In genomic region chr13:31431722-31432137, GRCh38 we compare ENCODE assay signal across 8 cellular contexts.
DNase-seq lines count a peak whose midpoint lies in the region; ATAC-seq and TF ChIP-seq lines count a peak whose summit lies in the region.

No MANE protein-coding gene starts in this region.

- H3K4me1 ChIP-seq in CD8-positive, alpha-beta T cell (ENCODE audit: insufficient read depth, low read length), result no peaks in the 10 kb centered on the region
- no peaks in the 10 kb centered on the region for H3K4me1 ChIP-seq in transverse colon

- no peak overlapping the region for H3K4me3 Mint-ChIP-seq in CD8-positive, alpha-beta T cell
- H3K4me3 Mint-ChIP-seq in endothelial cell (ENCODE audit: unreplicated experiment) (no peak overlapping the region), naive B cell (no peak overlapping the region)

- H3K4me1 Mint-ChIP-seq in CD8-positive, alpha-beta T cell (ENCODE audit: low read depth), result no peaks in the 10 kb centered on the region
- H3K4me1 Mint-ChIP-seq in endothelial cell (ENCODE audit: unreplicated experiment) (no peaks in the 10 kb centered on the region), naive B cell (no peaks in the 10 kb centered on the region)

- H3K36me3 ChIP-seq in CD8-positive, alpha-beta T cell (ENCODE audit: insufficient read depth, low read length), result no peaks in the 10 kb centered on the region
- no peaks in the 10 kb centered on the region for H3K36me3 ChIP-seq in transverse colon

- POLR2A ChIA-PET in CD8-positive, alpha-beta T cell (lab: Charles Lee), result no interaction called here

- no peaks in the 10 kb centered on the region for H3K27me3 ChIP-seq in CD8-positive, alpha-beta T cell (ENCODE audit: insufficient read depth, low read length)
- H3K27me3 ChIP-seq in transverse colon, result no peaks in the 10 kb centered on the region

- H3K27me3 Mint-ChIP-seq in CD8-positive, alpha-beta T cell (ENCODE audit: low read depth), result peaks cover 19% of the 10 kb centered on the region
- H3K27me3 Mint-ChIP-seq in endothelial cell (ENCODE audit: unreplicated experiment), result no peaks in the 10 kb centered on the region
- peaks cover 1 to 16% (median 10%) of the 10 kb centered on the region in 3 donors for H3K27me3 Mint-ChIP-seq in naive B cell

- 27 to 53% methylated on average over 3 to 4 of the region's 4 CpGs for WGBS in transverse colon (ENCODE audit: low coverage in 1 of 2), 2 donors

- intact Hi-C loops in CD8-positive, alpha-beta T cell (cut with DNase I, micrococcal nuclease), result loop anchor here in 1 of 2 experiments (1.0 kb wide), 1 partner anchor 311 kb away; no protein-coding TSS in a partner anchor
- intact Hi-C loops in transverse colon (cut with DNase I; ENCODE audit: low total_unique reads), result loop anchor here (5.0 kb wide), 1 partner anchor 311 kb away; no protein-coding TSS in a partner anchor

- H3K9me3 Mint-ChIP-seq in CD8-positive, alpha-beta T cell, result no peaks in the 10 kb centered on the region
- H3K9me3 Mint-ChIP-seq in endothelial cell (ENCODE audit: unreplicated experiment) (no peaks in the 10 kb centered on the region), naive B cell (peaks cover 0 to 2% (median 0%) of the 10 kb centered on the region in 7 donors)

- TF ChIP-seq CTCF in CD8-positive, alpha-beta T cell (IDR thresholded peaks at IDR 0.05), result peak; percentile 83
- TF ChIP-seq CTCF in endothelial cell (IDR thresholded peaks at IDR 0.05; ENCODE audit: unreplicated experiment), result peak; percentile 93
- TF ChIP-seq CTCF in transverse colon (IDR thresholded peaks at IDR 0.05), result peak; percentile 32 to 87 (median 79)

- no peaks in the 10 kb centered on the region for H3K9me3 ChIP-seq in CD8-positive, alpha-beta T cell (ENCODE audit: low read length)
- H3K9me3 ChIP-seq in transverse colon, result no peaks in the 10 kb centered on the region

- H3K27ac Mint-ChIP-seq in CD8-positive, alpha-beta T cell, result no peak overlapping the region
- H3K27ac Mint-ChIP-seq in endothelial cell (ENCODE audit: unreplicated experiment) (no peak overlapping the region), naive B cell (no peak overlapping the region)

- DNase-seq in CD8-positive, alpha-beta T cell, result peak in 4 of 7 experiments; percentile 11 to 57 (median 34)
- DNase-seq in MV-4-11 (lab: John Stamatoyannopoulos, UW) (peak; percentile 32), endothelial cell (ENCODE audit: low spot score) (peak; percentile 67), naive B cell (peak; percentile 6), transverse colon (peak; percentile 52)
- peak; percentile 42 for DNase-seq in activated CD4-positive, alpha-beta T cell treated with anti-CD3 and anti-CD28 coated beads, Interleukin-2, amount 50 U/mL, for 1 hour

- H3K36me3 Mint-ChIP-seq in CD8-positive, alpha-beta T cell, result no peaks in the 10 kb centered on the region
- H3K36me3 Mint-ChIP-seq in endothelial cell (ENCODE audit: low read depth, unreplicated experiment), result no peaks in the 10 kb centered on the region
- no peaks in the 10 kb centered on the region for H3K36me3 Mint-ChIP-seq in naive B cell

- no peak for ATAC-seq in CD8-positive, alpha-beta T cell
- ATAC-seq in GM19463 (IDR thresholded peaks at IDR 0.05; ENCODE audit: unreplicated experiment), result peak; percentile 76
- peak in 1 of 2 donors; percentile 35 for ATAC-seq in naive B cell (ENCODE audit: low read depth in 2 of 2)
- ATAC-seq in GM21723 (IDR thresholded peaks at IDR 0.05; ENCODE audit: unreplicated experiment), result no peak

- in situ Hi-C loops in transverse colon (cut with MboI; ENCODE audit: low pct_ligation_motif_present in 1 of 4, low pct_unique_long_range_greater_than_20kb in 1 of 4, low sequenced_read_pairs in 3 of 4), result loop anchor here (5.0 to 25.0 kb wide), 3 partner anchors 306 to 313 kb away; partner anchors contain the start of gene RXFP2 (in 2 of the 4)

- CTCF ChIA-PET in CD8-positive, alpha-beta T cell (lab: Charles Lee), result interaction anchor here (1.1 to 1.4 kb wide), 2 partner anchors 9 to 11 kb away, joined by 4 to 6 read pairs; no protein-coding TSS in a partner anchor

- H3K27ac ChIP-seq in CD8-positive, alpha-beta T cell (ENCODE audit: low read depth, low read length), result no peak overlapping the region
- no peak overlapping the region for H3K27ac ChIP-seq in transverse colon

- TF ChIP-seq EP300 in transverse colon (IDR thresholded peaks at IDR 0.05; ENCODE audit: low read depth), result no peak

- no peak for TF ChIP-seq POLR2A in transverse colon (IDR thresholded peaks at IDR 0.05)

- no peak overlapping the region for H3K4me3 ChIP-seq in CD8-positive, alpha-beta T cell (ENCODE audit: low read depth, low read length)
- no peak overlapping the region for H3K4me3 ChIP-seq in transverse colon

Comparison
In these comparisons a context has a peak if more than half of its experiments do, and no peak if none do; other contexts are left out.
1. DNase-seq: peak in every context shown above with its lines; median percentile 67 in endothelial cell; 52 in transverse colon; 42 in activated CD4-positive, alpha-beta T cell treated with anti-CD3 and anti-CD28 coated beads, Interleukin-2, amount 50 U/mL, for 1 hour; 34 in CD8-positive, alpha-beta T cell; 32 in MV-4-11; 6 in naive B cell.